In genomic region chr2:121694398-121695178, GRCh38 we compare ENCODE assay signal across 18 cellular contexts. TPM values are rescaled to one million over a fixed set of nuclear protein-coding genes. Genes with fewer than 3 reads are reported as not detected.
A peak's percentile ranks its signal among the peaks of the same experiment; 100 is the strongest.
DNase-seq lines count a peak whose midpoint lies in the region; ATAC-seq and TF ChIP-seq lines count a peak whose summit lies in the region.
"Had no signal": no experiment of that assay in that cellular context is flagged by ENCODE, and none has a peak within 500 bp of the region (broad histone marks: within the 10 kb centered on the region; RNA-seq: fewer than 3 reads in every experiment).

No MANE protein-coding gene starts in this region.

- peak overlapping the region; percentile 19 for H3K27ac Mint-ChIP-seq in MCF 10A (ENCODE audit: low read depth, unreplicated experiment)
- H3K27ac Mint-ChIP-seq: nephron had no signal

- no peaks in the 10 kb centered on the region for H3K79me2 ChIP-seq in mammary epithelial cell (ENCODE audit: insufficient read depth, low read length)
- no peaks in the 10 kb centered on the region for H3K79me2 ChIP-seq in OCI-LY7 (ENCODE audit: insufficient read depth, low read depth, low read length)

- H3K36me3 ChIP-seq in breast epithelium, result no peaks in the 10 kb centered on the region
- H3K36me3 ChIP-seq in mammary epithelial cell (ENCODE audit: insufficient read depth, low read length), result no peaks in the 10 kb centered on the region
- no peaks in the 10 kb centered on the region for H3K36me3 ChIP-seq in gastroesophageal sphincter
- no peaks in the 10 kb centered on the region for H3K36me3 ChIP-seq in OCI-LY7 (ENCODE audit: insufficient read depth, low read length)
- H3K36me3 ChIP-seq: upper lobe of right lung had no signal

- H3K9me2 ChIP-seq in OCI-LY7 (ENCODE audit: insufficient read depth, low read length), result no peaks in the 10 kb centered on the region

- no peaks in the 10 kb centered on the region for H3K36me3 Mint-ChIP-seq in MCF 10A (ENCODE audit: insufficient read depth, unreplicated experiment)

- H3K4me3 Mint-ChIP-seq in MCF 10A (ENCODE audit: unreplicated experiment), result no peak overlapping the region
- H3K4me3 Mint-ChIP-seq: nephron had no signal

- H3K27me3 ChIP-seq in breast epithelium, result no peaks in the 10 kb centered on the region
- H3K27me3 ChIP-seq in mammary epithelial cell (ENCODE audit: insufficient read depth, low read length), result no peaks in the 10 kb centered on the region
- no peaks in the 10 kb centered on the region for H3K27me3 ChIP-seq in gastroesophageal sphincter
- H3K27me3 ChIP-seq: upper lobe of right lung had no signal

- intact Hi-C loops in MCF 10A (cut with micrococcal nuclease), result no loop called here
- intact Hi-C loops in breast epithelium (cut with DNase I; ENCODE audit: low total_unique reads), result loop anchor here (5.0 kb wide), 1 partner anchor 1162 kb away; no protein-coding TSS in a partner anchor
- intact Hi-C loops in mammary epithelial cell (cut with micrococcal nuclease), result no loop called here
- intact Hi-C loops in OCI-LY7 (cut with micrococcal nuclease; ENCODE audit: unreplicated experiment), result no loop called here

- dilution Hi-C loops in mammary epithelial cell (cut with HindIII; ENCODE audit: low sequenced_read_pairs), result no loop called here

- H3K4me2 ChIP-seq in mammary epithelial cell (ENCODE audit: insufficient read depth, low read depth, low read length), result peak overlapping the region; percentile 43
- H3K4me2 ChIP-seq in OCI-LY7 (ENCODE audit: low read length), result no peak overlapping the region
- H3K4me2 ChIP-seq: A549 had no signal

- BruUV-seq in MCF 10A (replicated peaks; lab: Mats Ljungman, UMichigan) (no TSS peak), mammary epithelial cell (replicated peaks; lab: Mats Ljungman, UMichigan) (no TSS peak), OCI-LY7 (replicated peaks; lab: Mats Ljungman, UMichigan) (no TSS peak)

- no peaks in the 10 kb centered on the region for H3K4me1 ChIP-seq in breast epithelium
- H3K4me1 ChIP-seq in mammary epithelial cell (ENCODE audit: insufficient read depth, low read length), result peaks cover 41% of the 10 kb centered on the region
- peaks cover 0 to 41% (median 0%) of the 10 kb centered on the region in 3 donors for H3K4me1 ChIP-seq in gastroesophageal sphincter
- H3K4me1 ChIP-seq in OCI-LY7 (ENCODE audit: insufficient read depth, low read length, poor library complexity, severe bottlenecking), result peaks cover 5% of the 10 kb centered on the region

- H3K9me3 Mint-ChIP-seq in MCF 10A (ENCODE audit: unreplicated experiment), result no peaks in the 10 kb centered on the region
- H3K9me3 Mint-ChIP-seq: nephron had no signal

- H3K27ac ChIP-seq in breast epithelium, result no peak overlapping the region
- peak overlapping the region; percentile 20 for H3K27ac ChIP-seq in mammary epithelial cell (ENCODE audit: insufficient read depth, low read depth, low read length)
- peak overlapping the region; percentile 47 to 77 (median 69) for H3K27ac ChIP-seq in gastroesophageal sphincter
- H3K27ac ChIP-seq in OCI-LY7 (ENCODE audit: low read depth, low read length, poor library complexity, severe bottlenecking), result no peak overlapping the region
- H3K27ac ChIP-seq: skin epidermis, upper lobe of right lung had no signal

- H3K27me3 Mint-ChIP-seq in MCF 10A (ENCODE audit: insufficient read depth, unreplicated experiment), result no peaks in the 10 kb centered on the region

- no peak overlapping the region for H3K9ac ChIP-seq in mammary epithelial cell (ENCODE audit: insufficient read depth, low read length)

- POLR2A ChIA-PET in MCF 10A (lab: Yijun Ruan, JAX), result interaction anchor here (0.6 to 2.8 kb wide), 5 partner anchors 13 to 163 kb away, joined by 3 to 9 read pairs (median 4); partner anchors contain the start of gene CLASP1
- POLR2A ChIA-PET in OCI-LY7 (lab: Charles Lee), result interaction anchor here (0.6 to 0.9 kb wide), 2 partner anchors 13 to 285 kb away, joined by 3 to 4 read pairs; no protein-coding TSS in a partner anchor

- ATAC-seq in gastroesophageal sphincter, result peak; percentile 78
- ATAC-seq in GM21381 (IDR thresholded peaks at IDR 0.05; ENCODE audit: unreplicated experiment), result no peak
- no peak for ATAC-seq in HG03097 (IDR thresholded peaks at IDR 0.05; ENCODE audit: low FRiP score, unreplicated experiment)
- ATAC-seq in GM19324 (IDR thresholded peaks at IDR 0.05; ENCODE audit: low FRiP score, unreplicated experiment), result no peak
- ATAC-seq: A549, left colon, Panc1, upper lobe of right lung had no signal

- no peaks in the 10 kb centered on the region for H3K9me3 ChIP-seq in breast epithelium
- H3K9me3 ChIP-seq in mammary epithelial cell (replicated peaks; ENCODE audit: insufficient read depth, low read length), result no peaks in the 10 kb centered on the region
- no peaks in the 10 kb centered on the region for H3K9me3 ChIP-seq in gastroesophageal sphincter
- no peaks in the 10 kb centered on the region for H3K9me3 ChIP-seq in OCI-LY7 (ENCODE audit: low read length)
- H3K9me3 ChIP-seq: A549, upper lobe of right lung had no signal

- H3K4me3 ChIP-seq in breast epithelium, result no peak overlapping the region
- no peak overlapping the region for H3K4me3 ChIP-seq in mammary epithelial cell (replicated peaks in 1 of 3; ENCODE audit: insufficient read depth in 1 of 3, low read depth in 2 of 3, low read length in 3 of 3)
- H3K4me3 ChIP-seq in gastroesophageal sphincter, result no peak overlapping the region
- no peak overlapping the region for H3K4me3 ChIP-seq in OCI-LY7 (ENCODE audit: low read depth, low read length, poor library complexity, severe bottlenecking)
- H3K4me3 ChIP-seq: A549, coronary artery, skin epidermis, upper lobe of right lung had no signal

- TF ChIP-seq EP300 in gastroesophageal sphincter (IDR thresholded peaks at IDR 0.05), result no peak

- H2AFZ ChIP-seq in mammary epithelial cell (ENCODE audit: low read depth, low read length) (peak overlapping the region; percentile 12), OCI-LY7 (ENCODE audit: low read length) (no peak overlapping the region)

- TF ChIP-seq CTCF in MCF 10A (IDR thresholded peaks at IDR 0.05; ENCODE audit: unreplicated experiment) (no peak), breast epithelium (IDR thresholded peaks at IDR 0.05) (no peak), mammary epithelial cell (conservative IDR thresholded peaks at IDR 0.05 in 1 of 2, IDR thresholded peaks at IDR 0.05 in 1 of 2; ENCODE audit: extremely low read depth in 1 of 2, insufficient read depth in 1 of 2, low read depth in 1 of 2, low read length in 2 of 2) (no peak), gastroesophageal sphincter (IDR thresholded peaks at IDR 0.05) (no peak), OCI-LY7 (conservative IDR thresholded peaks at IDR 0.05; ENCODE audit: low read length) (no peak)

- H3K4me1 Mint-ChIP-seq in MCF 10A (ENCODE audit: insufficient read depth, unreplicated experiment), result peaks cover 21% of the 10 kb centered on the region

- in situ Hi-C loops in mammary epithelial cell (cut with MboI; ENCODE audit: low sequenced_read_pairs in 2 of 2), result no loop called here

- 6% methylated on average over 6 of the region's 6 CpGs for WGBS in mammary epithelial cell (ENCODE audit: low coverage, missing lambda C conversion rate)
- 28 to 59% methylated on average over 2 to 6 of the region's 6 CpGs for WGBS in gastroesophageal sphincter (ENCODE audit: low coverage in 1 of 2), 2 donors

- CTCF ChIA-PET in MCF 10A (lab: Yijun Ruan, JAX) (interaction anchor here (0.6 kb wide), 1 partner anchor 164 kb away, joined by 3 read pairs; the partner anchor contains the start of gene RNU4ATAC), mammary epithelial cell (lab: Charles Lee; ENCODE audit: low non-redundant PET) (interaction anchor here (0.6 kb wide), 1 partner anchor 98 kb away, joined by 3 read pairs; no protein-coding TSS in a partner anchor), OCI-LY7 (lab: Charles Lee; ENCODE audit: unreplicated experiment) (no interaction called here)

- DNase-seq in MCF 10A (ENCODE audit: unreplicated experiment), result peak; percentile 48
- no peak for DNase-seq in breast epithelium (ENCODE audit: low spot score in 2 of 2)
- peak; percentile 52 for DNase-seq in mammary epithelial cell
- no peak for DNase-seq in OCI-LY7 (ENCODE audit: low spot score)
- DNase-seq: activated CD4-positive, alpha-beta T cell treated with anti-CD3 and anti-CD28 coated beads, Interleukin-2, amount 50 U/mL, for 48 hours; activated gamma-delta T cell treated with Interleukin-2 at 50 U/mL for 16 hours; left colon; NCI-H1048; upper lobe of right lung had no signal

- no peak for TF ChIP-seq POLR2A in breast epithelium (IDR thresholded peaks at IDR 0.05)
- no peak for TF ChIP-seq POLR2A in gastroesophageal sphincter (IDR thresholded peaks at IDR 0.05)

- H4K20me1 ChIP-seq in mammary epithelial cell (ENCODE audit: insufficient read depth, low read length) (no peaks in the 10 kb centered on the region), OCI-LY7 (ENCODE audit: insufficient read depth, low read length) (no peaks in the 10 kb centered on the region)

RNA-seq across cellular contexts. Expression of gene NIFK, which starts 42.1 kb away (rescaled TPM):
- total RNA-seq in MCF 10A (2022), result 111 and 171 TPM in 2 replicates
- total RNA-seq in breast epithelium, result 10 to 100 TPM; 33.9 to 45.6 (median 39.1) TPM
- total RNA-seq in mammary epithelial cell, result 10 to 100 TPM; 44.5 to 88.7 TPM
- polyA plus RNA-seq in mammary epithelial cell, result 27.5 TPM
- 14.3 TPM for polyA minus RNA-seq in mammary epithelial cell
- 10 to 100 TPM; 16.2 to 92.7 (median 46.7) TPM for total RNA-seq in gastroesophageal sphincter
- 64.1 and 78.1 TPM in 2 replicates for total RNA-seq in OCI-LY7 (2014; rRNA removed; shearing (Covaris generic))
- 100 and 107 TPM in 2 replicates for total RNA-seq in OCI-LY7 (2022)

RNA-seq across cellular contexts. Expression of gene CLASP1, which starts 45.3 kb away (rescaled TPM):
- total RNA-seq in MCF 10A (2022) (76.5 and 81.9 TPM in 2 replicates), breast epithelium (100 to 1,000 TPM in 1 of 3 donors, 10 to 100 TPM in 2; 80.3 to 106 (median 98.7) TPM), mammary epithelial cell (100 to 1,000 TPM; 112 to 248 TPM), gastroesophageal sphincter (100 to 1,000 TPM in 1 of 4 donors, 10 to 100 TPM in 3; 72.0 to 108 (median 84.7) TPM), OCI-LY7 (2022) (65.4 and 72.4 TPM in 2 replicates)
- polyA plus RNA-seq in mammary epithelial cell, result 9.7 TPM
- polyA minus RNA-seq in mammary epithelial cell, result 161 TPM
- total RNA-seq in OCI-LY7 (2014; rRNA removed; shearing (Covaris generic)), result 32.6 and 33.8 TPM in 2 replicates

Comparison
In these comparisons a context has a peak if more than half of its experiments do, and no peak if none do; other contexts are left out.
1. DNase-seq: peak in MCF 10A (single experiment) and mammary epithelial cell (single experiment); none in breast epithelium (0 of 2) and OCI-LY7 (single experiment).
2. H3K27ac ChIP-seq: peak in mammary epithelial cell (single experiment) and gastroesophageal sphincter (4 of 4); none in breast epithelium (0 of 2) and OCI-LY7 (single experiment).